8 cellular contexts compared by ENCODE assay signal in the genomic region with DNA sequence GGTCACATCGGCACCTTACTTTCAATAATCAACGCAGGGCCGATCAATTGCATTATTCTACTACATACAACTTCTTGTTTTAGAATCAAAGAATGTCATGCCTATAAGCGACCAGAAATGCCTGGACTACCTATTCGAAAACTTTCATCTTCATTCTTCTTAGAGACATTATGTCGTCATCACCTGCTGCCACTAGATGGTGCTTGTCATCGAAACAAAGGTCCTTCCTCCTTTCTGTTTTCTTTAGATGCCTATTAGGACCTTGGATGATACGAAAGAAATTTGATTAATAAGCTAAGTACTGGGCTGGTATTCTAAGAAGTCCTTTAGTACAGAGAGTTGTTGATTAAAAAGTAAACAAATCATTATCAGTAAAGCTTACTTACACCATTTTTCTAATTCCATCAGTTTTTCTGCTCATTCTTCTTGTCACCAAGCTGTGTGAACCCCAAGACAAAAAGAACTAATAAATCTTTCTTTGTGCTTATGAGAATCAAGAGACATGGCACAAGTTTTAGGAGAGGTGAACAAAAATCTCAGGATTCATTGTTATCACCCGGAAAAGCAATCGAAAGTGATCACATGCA.
DNase-seq lines count a peak whose midpoint lies in the region; ATAC-seq and TF ChIP-seq lines count a peak whose summit lies in the region.

No MANE protein-coding gene starts in this region.

- H3K9me3 ChIP-seq in psoas muscle, result no peaks in the 10 kb centered on the region

- intact Hi-C loops in psoas muscle (cut with DNase I), result loop anchor here (2.0 to 10.0 kb wide), 3 partner anchors 371 to 531 kb away; no protein-coding TSS in a partner anchor

- H3K4me3 ChIP-seq in psoas muscle, result no peak overlapping the region

- H3K27ac ChIP-seq in foreskin keratinocyte (no peak overlapping the region), psoas muscle (no peak overlapping the region)

- peaks cover 49% of the 10 kb centered on the region for H3K27me3 ChIP-seq in foreskin keratinocyte
- H3K27me3 ChIP-seq in psoas muscle (ENCODE audit: insufficient read depth in 3 of 3, low read length in 2 of 3), result no peaks in the 10 kb centered on the region

- TF ChIP-seq CTCF in foreskin keratinocyte (conservative IDR thresholded peaks at IDR 0.05) (peak; percentile 77), psoas muscle (IDR thresholded peaks at IDR 0.05) (peak; percentile 68)

- peak; percentile 58 for DNase-seq in Caki2 (ENCODE audit: low read depth)
- peak; percentile 19 for DNase-seq in NCI-H226
- DNase-seq in activated CD4-positive, alpha-beta T cell treated with anti-CD3 and anti-CD28 coated beads, Interleukin-2, amount 50 U/mL, for 4 hours, result peak; percentile 6 to 18
- peak in 1 of 2 donors; percentile 14 for DNase-seq in foreskin keratinocyte
- no peak for DNase-seq in psoas muscle

- H3K4me1 ChIP-seq in foreskin keratinocyte (no peaks in the 10 kb centered on the region), psoas muscle (peaks cover 10% of the 10 kb centered on the region)

- ATAC-seq in GM18909 (IDR thresholded peaks at IDR 0.05; ENCODE audit: poor library complexity, unreplicated experiment), result peak; percentile 64
- ATAC-seq in HG03064 (IDR thresholded peaks at IDR 0.05; ENCODE audit: low read depth, unreplicated experiment), result peak; percentile 68
- no peak for ATAC-seq in foreskin keratinocyte
- ATAC-seq in psoas muscle, result peak in 1 of 4 donors; percentile 41
- no peak for ATAC-seq in HG02840 (IDR thresholded peaks at IDR 0.05; ENCODE audit: low FRiP score, unreplicated experiment)

- 29 to 31% (median 30%) methylated on average over 10 of the region's 10 CpGs for WGBS in psoas muscle, 3 donors

- in situ Hi-C loops in Caki2 (cut with HindIII; ENCODE audit: low pct_unique_long_range_greater_than_20kb, low sequenced_read_pairs), result no loop called here

- no peaks in the 10 kb centered on the region for H3K36me3 ChIP-seq in psoas muscle (ENCODE audit: insufficient read depth in 1 of 2, low read depth in 1 of 2)

Comparison
In these comparisons a context has a peak if more than half of its experiments do, and no peak if none do; other contexts are left out.
1. DNase-seq: peak in Caki2 (single experiment), NCI-H226 (single experiment) and activated CD4-positive, alpha-beta T cell treated with anti-CD3 and anti-CD28 coated beads, Interleukin-2, amount 50 U/mL, for 4 hours (2 of 2); none in psoas muscle (0 of 2).
2. ATAC-seq: peak in GM18909 (single experiment) and HG03064 (single experiment); none in foreskin keratinocyte (single experiment) and HG02840 (single experiment).